In genomic region chr1:8848663-8849386, GRCh38 we compare ENCODE assay signal across 8 cellular contexts. TPM values are rescaled to one million over a fixed set of nuclear protein-coding genes. Genes with fewer than 3 reads are reported as not detected.
DNase-seq lines count a peak whose midpoint lies in the region; ATAC-seq, FAIRE-seq and TF ChIP-seq lines count a peak whose summit lies in the region.

No MANE protein-coding gene starts in this region.

- H3K9ac ChIP-seq in mammary epithelial cell (ENCODE audit: insufficient read depth, low read length): no peak overlapping the region
- peak overlapping the region in 1 of 2 donors; percentile 67 for H3K9ac ChIP-seq in kidney (ENCODE audit: low read length in 2 of 2)

- POLR2A ChIA-PET in HEK293T (lab: Yijun Ruan, JAX) (interaction anchor here (0.9 to 1.5 kb wide), 6 partner anchors 27 to 146 kb away, joined by 3 to 5 read pairs (median 3); partner anchors contain the start of genes ENO1 and RERE), WTC11 (lab: Charles Lee) (interaction anchor here (0.5 to 0.8 kb wide), 2 partner anchors 8 to 405 kb away, joined by 3 to 4 read pairs; no protein-coding TSS in a partner anchor)

- no peaks in the 10 kb centered on the region for H3K9me3 ChIP-seq in mammary epithelial cell (replicated peaks; ENCODE audit: insufficient read depth, low read length)
- no peaks in the 10 kb centered on the region for H3K9me3 ChIP-seq in kidney (ENCODE audit: control insufficient read depth in 1 of 2, low read length in 2 of 2)

- CTCF ChIA-PET in HEK293T (lab: Yijun Ruan, JAX): interaction anchor here (0.5 to 3.0 kb wide), 45 partner anchors 10 to 1588 kb away, joined by 3 to 35 read pairs (median 4); no protein-coding TSS in a partner anchor
- CTCF ChIA-PET in WTC11 (lab: Charles Lee): interaction anchor here (0.5 to 2.7 kb wide), 138 partner anchors 10 to 834 kb away, joined by 3 to 77 read pairs (median 4); partner anchors contain the start of genes ENO1 and RERE
- CTCF ChIA-PET in mammary epithelial cell (lab: Charles Lee; ENCODE audit: low non-redundant PET): interaction anchor here (0.5 to 1.6 kb wide), 10 partner anchors 25 to 175 kb away, joined by 3 to 10 read pairs (median 4); partner anchors contain the start of gene RERE

- BruUV-seq in mammary epithelial cell (replicated peaks; lab: Mats Ljungman, UMichigan): no TSS peak

- no peak overlapping the region for H3K4me3 Mint-ChIP-seq in WTC11

- ATAC-seq in WTC11: peak; percentile 94
- ATAC-seq in GM19455 (IDR thresholded peaks at IDR 0.05; ENCODE audit: unreplicated experiment): no peak

- intact Hi-C loops in mammary epithelial cell (cut with micrococcal nuclease) (loop anchor here (1.0 to 10.0 kb wide), 5 partner anchors 34 to 474 kb away; no protein-coding TSS in a partner anchor), kidney (cut with DNase I) (no loop called here)

- H3K4me2 ChIP-seq in mammary epithelial cell (ENCODE audit: insufficient read depth, low read depth, low read length): peak overlapping the region; percentile 51

- H2AFZ ChIP-seq in mammary epithelial cell (ENCODE audit: low read depth, low read length): peak overlapping the region; percentile 75

- H3K27me3 ChIP-seq in mammary epithelial cell (ENCODE audit: insufficient read depth, low read length): no peaks in the 10 kb centered on the region

- in situ Hi-C loops in mammary epithelial cell (cut with MboI; ENCODE audit: low sequenced_read_pairs in 2 of 2): loop anchor here in 1 of 2 donors (10.0 kb wide), 1 partner anchor 284 kb away; no protein-coding TSS in a partner anchor

- peaks cover 10% of the 10 kb centered on the region; the same call in 1 of the 2 replicates for H3K4me1 Mint-ChIP-seq in WTC11

- no peaks in the 10 kb centered on the region for H3K36me3 Mint-ChIP-seq in WTC11

- H3K4me1 ChIP-seq in mammary epithelial cell (ENCODE audit: insufficient read depth, low read length): peaks cover 4% of the 10 kb centered on the region
- H3K4me1 ChIP-seq in kidney (ENCODE audit: control insufficient read depth in 1 of 2, insufficient read depth in 1 of 2, low read depth in 1 of 2, low read length in 2 of 2): peaks cover 25 to 28% of the 10 kb centered on the region in 2 donors

- H4K20me1 ChIP-seq in mammary epithelial cell (ENCODE audit: insufficient read depth, low read length): no peaks in the 10 kb centered on the region

- H3K27ac Mint-ChIP-seq in WTC11: no peak overlapping the region

- no peaks in the 10 kb centered on the region for H3K79me2 ChIP-seq in mammary epithelial cell (ENCODE audit: insufficient read depth, low read length)

- FAIRE-seq in kidney (lab: Jason Lieb, UNC): peak; percentile 81

- DNase-seq in CD1c-positive myeloid dendritic cell (ENCODE audit: extremely low spot score) (peak; percentile 76), HEK293T (ENCODE audit: extremely low spot score) (peak; percentile 92), NCI-H2171 treated with DMSO at 0.1 percent for 48 hours (lab: John Stamatoyannopoulos, UW) (peak; percentile 89), WTC11 (ENCODE audit: low spot score) (peak; percentile 91), mammary epithelial cell (peak; percentile 86), kidney (peak; percentile 97)
- peak; percentile 67 to 72 (median 70) for DNase-seq in stimulated activated CD4-positive, alpha-beta T cell treated with anti-CD3 and anti-CD28 coated beads, Interleukin-12 subunit alpha, Interleukin-12 subunit beta, amount 100 ng/mL, for 48 hours (ENCODE audit: low read depth in 2 of 3, low spot score in 1 of 3)

- H3K36me3 ChIP-seq in mammary epithelial cell (ENCODE audit: insufficient read depth, low read length) (no peaks in the 10 kb centered on the region), kidney (ENCODE audit: control insufficient read depth in 1 of 2, insufficient read depth in 2 of 2, low read length in 2 of 2) (no peaks in the 10 kb centered on the region)

- no peak overlapping the region for H3K27ac ChIP-seq in mammary epithelial cell (ENCODE audit: insufficient read depth, low read depth, low read length)
- peak overlapping the region; percentile 57 to 66 for H3K27ac ChIP-seq in kidney (ENCODE audit: low read depth in 2 of 2, low read length in 2 of 2)

- H3K27me3 Mint-ChIP-seq in WTC11 (ENCODE audit: low read depth): no peaks in the 10 kb centered on the region

- TF ChIP-seq CTCF in WTC11 (IDR thresholded peaks at IDR 0.05) (peak; percentile 97), mammary epithelial cell (conservative IDR thresholded peaks at IDR 0.05 in 1 of 2, IDR thresholded peaks at IDR 0.05 in 1 of 2; ENCODE audit: extremely low read depth in 1 of 2, insufficient read depth in 1 of 2, low read depth in 1 of 2, low read length in 2 of 2) (peak; percentile 77 to 97), kidney (IDR thresholded peaks at IDR 0.05; ENCODE audit: borderline replicate concordance, extremely low read depth, insufficient read depth) (peak; percentile 96)

- H3K4me3 ChIP-seq in mammary epithelial cell (replicated peaks in 1 of 3; ENCODE audit: insufficient read depth in 1 of 3, low read depth in 2 of 3, low read length in 3 of 3): no peak overlapping the region
- no peak overlapping the region for H3K4me3 ChIP-seq in kidney (ENCODE audit: low read length in 2 of 2)

- dilution Hi-C loops in mammary epithelial cell (cut with HindIII; ENCODE audit: low sequenced_read_pairs): no loop called here

- no peaks in the 10 kb centered on the region for H3K9me3 Mint-ChIP-seq in WTC11

- 27% methylated on average over 18 of the region's 19 CpGs for WGBS in mammary epithelial cell (ENCODE audit: low coverage, missing lambda C conversion rate)

TF ChIP-seq in HEK293T, 16 proteins besides CTCF, POLR2A, EP300 and RAD21:
- TF ChIP-seq CTBP1 (IDR thresholded peaks at IDR 0.05; ENCODE audit: borderline replicate concordance): no peak
- no peak for TF ChIP-seq ZNF384 (IDR thresholded peaks at IDR 0.05)
- no peak for TF ChIP-seq HDGF (IDR thresholded peaks at IDR 0.05; ENCODE audit: borderline replicate concordance)
- no peak for TF ChIP-seq FOXA1 (IDR thresholded peaks at IDR 0.05)
- no peak for TF ChIP-seq SUZ12 (IDR thresholded peaks at IDR 0.05)
- no peak for TF ChIP-seq SP1 (IDR thresholded peaks at IDR 0.05)
- no peak for TF ChIP-seq ARNT (IDR thresholded peaks at IDR 0.05)

TF ChIP-seq in WTC11, 78 proteins besides CTCF, POLR2A, EP300 and RAD21 (continues in another document):
- TF ChIP-seq ZNF138 (CRISPR knock-in tag; conservative IDR thresholded peaks at IDR 0.05) (no peak), SOX15 (CRISPR knock-in tag; IDR thresholded peaks at IDR 0.05) (no peak), ZSCAN18 (CRISPR knock-in tag; IDR thresholded peaks at IDR 0.05) (no peak), ATF1 (CRISPR knock-in tag; IDR thresholded peaks at IDR 0.05) (no peak), ELF4 (CRISPR knock-in tag; IDR thresholded peaks at IDR 0.05; ENCODE audit: low read depth) (no peak), ZNF423 (CRISPR knock-in tag; IDR thresholded peaks at IDR 0.05) (no peak), USF1 (CRISPR knock-in tag; IDR thresholded peaks at IDR 0.05) (no peak), FOXP1 (CRISPR knock-in tag; IDR thresholded peaks at IDR 0.05; ENCODE audit: borderline replicate concordance) (peak; percentile 43; the same call in 1 of the 2 replicates), SP1 (CRISPR knock-in tag; conservative IDR thresholded peaks at IDR 0.05) (no peak)

RNA-seq across cellular contexts. Expression of gene ENO1, which starts 29.7 kb away (rescaled TPM):
- total RNA-seq in WTC11 (2021) (1,978 to 2,328 TPM (median 2,316 TPM) in 3 replicates), mammary epithelial cell (1,000 to 10,000 TPM; 1,459 to 2,190 TPM), kidney (1,164 TPM)
- polyA plus RNA-seq in mammary epithelial cell (3,004 TPM), kidney (ENCODE audit: insufficient read depth, low read depth, low replicate concordance) (1,321 TPM)
- 2,906 TPM for polyA minus RNA-seq in mammary epithelial cell

RNA-seq across cellular contexts. Expression of gene RERE, which starts 31.4 kb away (rescaled TPM):
- total RNA-seq in WTC11 (2021) (122 to 161 TPM (median 124 TPM) in 3 replicates), mammary epithelial cell (10 to 100 TPM; 20.7 to 48.4 TPM), kidney (176 TPM)
- polyA plus RNA-seq in mammary epithelial cell (2.1 TPM), kidney (ENCODE audit: insufficient read depth, low read depth, low replicate concordance) (37.2 TPM)
- polyA minus RNA-seq in mammary epithelial cell: 116 TPM
